20 cellular contexts compared by ENCODE assay signal in genomic region chr1:96808186-96808585, GRCh38.
A peak's percentile ranks its signal among the peaks of the same experiment; 100 is the strongest.
DNase-seq lines count a peak whose midpoint lies in the region; TF ChIP-seq lines count a peak whose summit lies in the region.
"Had no signal": no experiment of that assay in that cellular context is flagged by ENCODE, and none has a peak within 500 bp of the region (broad histone marks: within the 10 kb centered on the region; RNA-seq: fewer than 3 reads in every experiment).

No MANE protein-coding gene starts in this region.

- no peak overlapping the region for H3K4me3 Mint-ChIP-seq in nephron
- H3K4me3 Mint-ChIP-seq: activated naive CD4-positive, alpha-beta T cell treated with anti-CD3 and anti-CD28 coated beads, Interleukin-2, amount 10 ng/mL, durations not matched to agents 7 days and 5 days; brain; CD4-positive, alpha-beta T cell; mesothelial cell of epicardium had no signal

- TF ChIP-seq CTCF in WERI-Rb-1 (IDR thresholded peaks at IDR 0.05; ENCODE audit: low read depth, low read length) = no peak
- no peak for TF ChIP-seq CTCF in nephron (IDR thresholded peaks at IDR 0.05; ENCODE audit: unreplicated experiment in 3 of 3)

- no peak overlapping the region for H3K27ac ChIP-seq in WERI-Rb-1
- H3K27ac ChIP-seq: heart left ventricle, upper lobe of left lung had no signal

- H3K27ac Mint-ChIP-seq in nephron = peak overlapping the region in 2 of 3 experiments; percentile 15 to 60
- H3K27ac Mint-ChIP-seq: activated naive CD4-positive, alpha-beta T cell treated with anti-CD3 and anti-CD28 coated beads, Interleukin-2, amount 10 ng/mL, durations not matched to agents 7 days and 5 days; CD4-positive, alpha-beta T cell; mesothelial cell of epicardium had no signal

- H3K27me3 ChIP-seq in WERI-Rb-1 (ENCODE audit: insufficient read depth, low read depth, severe bottlenecking) (no peaks in the 10 kb centered on the region), MG63 (no peaks in the 10 kb centered on the region)
- H3K27me3 ChIP-seq: heart left ventricle, upper lobe of left lung had no signal

- peak; percentile 12 for DNase-seq in NCI-H748 (lab: John Stamatoyannopoulos, UW; ENCODE audit: unreplicated experiment)
- DNase-seq in NCI-H748 treated with DMSO at 0.1 percent for 48 hours (lab: John Stamatoyannopoulos, UW) = no peak
- DNase-seq in NCI-H1105 treated with DMSO at 0.1 percent for 48 hours (lab: John Stamatoyannopoulos, UW) = peak; percentile 21
- peak; percentile 40 for DNase-seq in WERI-Rb-1
- DNase-seq in MG63 = no peak
- DNase-seq in activated CD8-positive, alpha-beta memory T cell treated with anti-CD3 and anti-CD28 coated beads, Interleukin-2, amount 50 U/mL, for 4 hours = no peak
- DNase-seq in NCI-H187 (lab: John Stamatoyannopoulos, UW) = no peak
- DNase-seq: ACHN; activated naive CD4-positive, alpha-beta T cell treated with anti-CD3 and anti-CD28 coated beads, Interleukin-2, amount 10 ng/mL, durations not matched to agents 7 days and 5 days; CD4-positive, alpha-beta T cell; KG1; kidney glomerular epithelial cell; NCI-H1694 treated with DMSO at 0.1 percent for 48 hours; stimulated activated naive CD4-positive, alpha-beta T cell treated with Interleukin-2 at 50 U/mL for 16 hours; T-helper 2 cell; upper lobe of left lung had no signal

- H3K36me3 ChIP-seq in WERI-Rb-1 = peaks cover 65% of the 10 kb centered on the region
- peaks cover 80% of the 10 kb centered on the region for H3K36me3 ChIP-seq in MG63

- peaks cover 79% of the 10 kb centered on the region for H3K36me3 Mint-ChIP-seq in nephron (ENCODE audit: low read depth)

- no peaks in the 10 kb centered on the region for H3K9me3 Mint-ChIP-seq in nephron
- H3K9me3 Mint-ChIP-seq: activated naive CD4-positive, alpha-beta T cell treated with anti-CD3 and anti-CD28 coated beads, Interleukin-2, amount 10 ng/mL, durations not matched to agents 7 days and 5 days; brain; CD4-positive, alpha-beta T cell; mesothelial cell of epicardium had no signal

- H3K4me1 Mint-ChIP-seq in nephron = peaks cover 15% of the 10 kb centered on the region
- H3K4me1 Mint-ChIP-seq: activated naive CD4-positive, alpha-beta T cell treated with anti-CD3 and anti-CD28 coated beads, Interleukin-2, amount 10 ng/mL, durations not matched to agents 7 days and 5 days had no signal

- no peaks in the 10 kb centered on the region for H3K27me3 Mint-ChIP-seq in nephron (ENCODE audit: low read depth)
- H3K27me3 Mint-ChIP-seq: activated naive CD4-positive, alpha-beta T cell treated with anti-CD3 and anti-CD28 coated beads, Interleukin-2, amount 10 ng/mL, durations not matched to agents 7 days and 5 days; brain; CD4-positive, alpha-beta T cell had no signal

- H3K9me3 ChIP-seq in WERI-Rb-1 (ENCODE audit: severe bottlenecking) (no peaks in the 10 kb centered on the region), MG63 (no peaks in the 10 kb centered on the region)
- H3K9me3 ChIP-seq: heart left ventricle, upper lobe of left lung had no signal

- H3K4me3 ChIP-seq in WERI-Rb-1 (ENCODE audit: low read depth, low read length) (no peak overlapping the region), MG63 (no peak overlapping the region)
- H3K4me3 ChIP-seq: heart left ventricle, upper lobe of left lung had no signal

Comparison
In these comparisons a context has a peak if more than half of its experiments do, and no peak if none do; other contexts are left out.
1. DNase-seq: peak in NCI-H748 (single experiment), NCI-H1105 treated with DMSO at 0.1 percent for 48 hours (single experiment) and WERI-Rb-1 (single experiment); none in NCI-H748 treated with DMSO at 0.1 percent for 48 hours (single experiment), MG63 (single experiment), activated CD8-positive, alpha-beta memory T cell treated with anti-CD3 and anti-CD28 coated beads, Interleukin-2, amount 50 U/mL, for 4 hours (single experiment) and NCI-H187 (0 of 2).